16 cellular contexts compared by ENCODE assay signal in genomic region chr3:129594907-129595390, GRCh38. TPM values are rescaled to one million over a fixed set of nuclear protein-coding genes. Genes with fewer than 3 reads are reported as not detected.
A peak's percentile ranks its signal among the peaks of the same experiment; 100 is the strongest.
DNase-seq lines count a peak whose midpoint lies in the region; FAIRE-seq and TF ChIP-seq lines count a peak whose summit lies in the region.
"Had no signal": no experiment of that assay in that cellular context is flagged by ENCODE, and none has a peak within 500 bp of the region (broad histone marks: within the 10 kb centered on the region; RNA-seq: fewer than 3 reads in every experiment).

No MANE protein-coding gene starts in this region.

- peaks cover 0 to 9% of the 10 kb centered on the region in 2 donors for H3K27me3 Mint-ChIP-seq in CD8-positive, alpha-beta memory T cell
- H3K27me3 Mint-ChIP-seq in astrocyte (ENCODE audit: low read depth, unreplicated experiment) = no peaks in the 10 kb centered on the region
- H3K27me3 Mint-ChIP-seq: T-cell had no signal

- DNase-seq in CD8-positive, alpha-beta memory T cell = no peak
- DNase-seq in astrocyte (ENCODE audit: low read depth) = no peak
- no peak for DNase-seq in smooth muscle cell (lab: John Stamatoyannopoulos, UW; ENCODE audit: unreplicated experiment)
- DNase-seq in C1 segment of cervical spinal cord (lab: John Stamatoyannopoulos, UW) = no peak
- DNase-seq in kidney glomerular epithelial cell (lab: John Stamatoyannopoulos, UW) = no peak
- DNase-seq in 8988T = no peak
- no peak for DNase-seq in NCI-H1092 treated with DMSO at 0.1 percent for 48 hours (lab: John Stamatoyannopoulos, UW)
- DNase-seq: activated CD4-positive, CD25-positive, alpha-beta regulatory T cell treated with anti-CD3 and anti-CD28 coated beads, Interleukin-2, amount 50 U/mL, for 72 hours; activated T-cell treated with anti-CD3 and anti-CD28 coated beads, Interleukin-2, amount 50 U/mL, for 1 hour; amygdala; BE2C; mucosa of descending colon; NCI-H2171; small intestine; T-cell had no signal

- H3K4me1 ChIP-seq in CD8-positive, alpha-beta memory T cell (ENCODE audit: insufficient read depth, low read length) = peaks cover 25% of the 10 kb centered on the region
- peaks cover 57% of the 10 kb centered on the region for H3K4me1 ChIP-seq in astrocyte (ENCODE audit: insufficient read depth, low read length)
- peaks cover 50% of the 10 kb centered on the region for H3K4me1 ChIP-seq in smooth muscle cell (ENCODE audit: low read depth)

- no peak overlapping the region for H3K9ac ChIP-seq in astrocyte (ENCODE audit: low read length)
- H3K9ac ChIP-seq in smooth muscle cell (ENCODE audit: low read depth) = no peak overlapping the region

- POLR2A ChIA-PET in CD8-positive, alpha-beta memory T cell (lab: Charles Lee) = interaction anchor here (2.5 kb wide), 1 partner anchor 18 kb away, joined by 27 read pairs; no protein-coding TSS in a partner anchor

- WGBS in smooth muscle cell (ENCODE audit: low lambda C conversion rate) = 94% methylated on average over 6 of the region's 6 CpGs

- H3K36me3 Mint-ChIP-seq in CD8-positive, alpha-beta memory T cell = no peaks in the 10 kb centered on the region
- H3K36me3 Mint-ChIP-seq in astrocyte (ENCODE audit: low read depth, unreplicated experiment) = no peaks in the 10 kb centered on the region
- H3K36me3 Mint-ChIP-seq: T-cell had no signal

- H3K4me2 ChIP-seq in astrocyte (ENCODE audit: low read length) (no peak overlapping the region), smooth muscle cell (no peak overlapping the region)

- H3K79me2 ChIP-seq in astrocyte (ENCODE audit: insufficient read depth, low read length) (peaks cover 88% of the 10 kb centered on the region), smooth muscle cell (ENCODE audit: low read depth) (peaks cover 87% of the 10 kb centered on the region)

- peak overlapping the region in 5 of 8 donors; percentile 60 to 83 (median 70) for H3K27ac Mint-ChIP-seq in CD8-positive, alpha-beta memory T cell
- no peak overlapping the region for H3K27ac Mint-ChIP-seq in astrocyte (ENCODE audit: unreplicated experiment)

- H3K4me3 ChIP-seq in CD8-positive, alpha-beta memory T cell (ENCODE audit: low read length) = no peak overlapping the region
- no peak overlapping the region for H3K4me3 ChIP-seq in astrocyte (ENCODE audit: insufficient read depth, low read depth, low read length)
- no peak overlapping the region for H3K4me3 ChIP-seq in smooth muscle cell
- H3K4me3 ChIP-seq: mucosa of descending colon had no signal

- no peaks in the 10 kb centered on the region for H3K36me3 ChIP-seq in CD8-positive, alpha-beta memory T cell (ENCODE audit: insufficient read depth, low read length)
- H3K36me3 ChIP-seq in astrocyte (ENCODE audit: insufficient read depth, low read length) = no peaks in the 10 kb centered on the region
- H3K36me3 ChIP-seq in smooth muscle cell (ENCODE audit: low read depth) = no peaks in the 10 kb centered on the region
- H3K36me3 ChIP-seq: BE2C had no signal

- H2AFZ ChIP-seq in astrocyte (ENCODE audit: low read depth, low read length) (no peak overlapping the region), smooth muscle cell (ENCODE audit: low read depth) (no peak overlapping the region)

- CTCF ChIA-PET in CD8-positive, alpha-beta memory T cell (lab: Charles Lee) = interaction anchor here (0.9 to 3.6 kb wide), 6 partner anchors 11 to 105 kb away, joined by 3 to 19 read pairs (median 10); partner anchors contain the start of gene PLXND1

- H3K27me3 ChIP-seq in CD8-positive, alpha-beta memory T cell (ENCODE audit: insufficient read depth, low read length, poor library complexity, severe bottlenecking) = no peaks in the 10 kb centered on the region
- H3K27me3 ChIP-seq in astrocyte (ENCODE audit: insufficient read depth, low read length) (no peaks in the 10 kb centered on the region), layer of hippocampus (ENCODE audit: control insufficient read depth, insufficient read depth, low read length) (no peaks in the 10 kb centered on the region), smooth muscle cell (ENCODE audit: low read depth) (no peaks in the 10 kb centered on the region)
- H3K27me3 ChIP-seq: BE2C had no signal

- peaks cover 29% of the 10 kb centered on the region for H3F3A ChIP-seq in smooth muscle cell (ENCODE audit: low read depth)

- peak overlapping the region in 5 of 7 donors; percentile 34 to 88 (median 45) for H3K4me3 Mint-ChIP-seq in CD8-positive, alpha-beta memory T cell
- H3K4me3 Mint-ChIP-seq in astrocyte (ENCODE audit: unreplicated experiment) = no peak overlapping the region

- H3K9me3 ChIP-seq in CD8-positive, alpha-beta memory T cell (ENCODE audit: low read length) = no peaks in the 10 kb centered on the region
- no peaks in the 10 kb centered on the region for H3K9me3 ChIP-seq in astrocyte (ENCODE audit: insufficient read depth, low read depth, low read length)
- no peaks in the 10 kb centered on the region for H3K9me3 ChIP-seq in smooth muscle cell (replicated peaks; ENCODE audit: low read depth)
- H3K9me3 ChIP-seq: BE2C, mucosa of descending colon had no signal

- FAIRE-seq in astrocyte (lab: Jason Lieb, UNC) = no peak
- FAIRE-seq: small intestine had no signal

- H4K20me1 ChIP-seq in astrocyte (ENCODE audit: insufficient read depth, low read length) (peaks cover 4% of the 10 kb centered on the region), smooth muscle cell (ENCODE audit: low read depth) (peaks cover 4% of the 10 kb centered on the region)

- no peaks in the 10 kb centered on the region for H3K9me3 Mint-ChIP-seq in CD8-positive, alpha-beta memory T cell
- no peaks in the 10 kb centered on the region for H3K9me3 Mint-ChIP-seq in astrocyte (ENCODE audit: unreplicated experiment)
- H3K9me3 Mint-ChIP-seq: T-cell had no signal

- no peak for TF ChIP-seq CTCF in astrocyte (IDR thresholded peaks at IDR 0.05; ENCODE audit: insufficient read depth, low read depth, low read length)
- TF ChIP-seq CTCF in smooth muscle cell (IDR thresholded peaks at IDR 0.05; ENCODE audit: borderline replicate concordance, insufficient read depth, poor library complexity, severe bottlenecking) = no peak

- peaks cover 49 to 81% (median 59%) of the 10 kb centered on the region in 3 donors for H3K4me1 Mint-ChIP-seq in CD8-positive, alpha-beta memory T cell
- peaks cover 61% of the 10 kb centered on the region for H3K4me1 Mint-ChIP-seq in astrocyte (ENCODE audit: low read depth, unreplicated experiment)

- H3K27ac ChIP-seq in CD8-positive, alpha-beta memory T cell (ENCODE audit: low read depth, low read length) = no peak overlapping the region
- H3K27ac ChIP-seq in astrocyte (ENCODE audit: low read depth, low read length) (peak overlapping the region; percentile 11), layer of hippocampus (ENCODE audit: low read depth, low read length) (peak overlapping the region; percentile 95), smooth muscle cell (ENCODE audit: low read depth) (peak overlapping the region; percentile 78)

RNA-seq across cellular contexts. Expression of gene PLXND1, which starts 11.5 kb away (rescaled TPM):
- total RNA-seq in CD8-positive, alpha-beta memory T cell = 10 to 100 TPM; 12.1 to 15.2 TPM
- 17.3 TPM for polyA plus RNA-seq in CD8-positive, alpha-beta memory T cell
- total RNA-seq in astrocyte (184 and 188 TPM in 2 replicates), smooth muscle cell (71.2 and 94.3 TPM in 2 replicates)
- 75.8 and 130 TPM in 2 replicates for polyA plus RNA-seq in smooth muscle cell

RNA-seq across cellular contexts. Expression of gene H1-8, which starts 52.0 kb away (rescaled TPM):
- not detected for total RNA-seq in CD8-positive, alpha-beta memory T cell
- polyA plus RNA-seq in CD8-positive, alpha-beta memory T cell = not detected
- total RNA-seq in astrocyte = not detected in 2 replicates
- total RNA-seq in smooth muscle cell = not detected in 2 replicates
- polyA plus RNA-seq in smooth muscle cell = not detected in 2 replicates
- total RNA-seq: mucosa of descending colon, T-cell had no signal
- polyA plus RNA-seq: small intestine had no signal
